Comparison of ENCODE assay signal across 14 cellular contexts in genomic region chr6:3031857-3032256, GRCh38. TPM values are rescaled to one million over a fixed set of nuclear protein-coding genes. Genes with fewer than 3 reads are reported as not detected.
A peak's percentile ranks its signal among the peaks of the same experiment; 100 is the strongest.
DNase-seq lines count a peak whose midpoint lies in the region; ATAC-seq and TF ChIP-seq lines count a peak whose summit lies in the region.
"Had no signal": no experiment of that assay in that cellular context is flagged by ENCODE, and none has a peak within 500 bp of the region (broad histone marks: within the 10 kb centered on the region; RNA-seq: fewer than 3 reads in every experiment).

No MANE protein-coding gene starts in this region.

- H3K9ac ChIP-seq in HCT116 (ENCODE audit: low read length) = no peak overlapping the region

- no peaks in the 10 kb centered on the region for H3K9me3 Mint-ChIP-seq in memory B cell

- H3K27ac ChIP-seq in HCT116 (ENCODE audit: low read depth, low read length) = no peak overlapping the region
- no peak overlapping the region for H3K27ac ChIP-seq in hepatocyte
- H3K27ac ChIP-seq: SK-N-MC, skin epidermis had no signal

- TF ChIP-seq CTCF in HCT116 (IDR thresholded peaks at IDR 0.05 in 2 of 3, conservative IDR thresholded peaks at IDR 0.05 in 1 of 3; ENCODE audit: borderline replicate concordance in 1 of 3, insufficient read depth in 1 of 3, low read depth in 2 of 3, low read length in 2 of 3) (no peak; a peak in 1 of 6 replicates), hepatocyte (IDR thresholded peaks at IDR 0.05; ENCODE audit: poor library complexity) (no peak)

- H3K27ac Mint-ChIP-seq in memory B cell = no peak overlapping the region
- H3K27ac Mint-ChIP-seq: activated naive CD4-positive, alpha-beta T cell treated with anti-CD3 and anti-CD28 coated beads, Interleukin-2, amount 50 U/mL, for 24 hours had no signal

- no TSS peak for BruUV-seq in HCT116 (replicated peaks; lab: Mats Ljungman, UMichigan)

- no peak for TF ChIP-seq POLR2A in HCT116 (IDR thresholded peaks at IDR 0.05; ENCODE audit: borderline replicate concordance, extremely low read depth, insufficient read depth, insufficient read length)

- ATAC-seq in HCT116 = peak; percentile 78
- ATAC-seq in memory B cell (ENCODE audit: low read depth) = peak; percentile 60
- ATAC-seq in GM21367 (IDR thresholded peaks at IDR 0.05; ENCODE audit: unreplicated experiment) = no peak

- H3K36me3 ChIP-seq in HCT116 (ENCODE audit: control insufficient read depth in 1 of 2, insufficient read depth in 2 of 2, low read length in 2 of 2) (no peaks in the 10 kb centered on the region), hepatocyte (replicated peaks; ENCODE audit: insufficient read depth, low read depth) (no peaks in the 10 kb centered on the region)

- no peak overlapping the region for H3K4me3 Mint-ChIP-seq in memory B cell
- H3K4me3 Mint-ChIP-seq: activated naive CD4-positive, alpha-beta T cell treated with anti-CD3 and anti-CD28 coated beads, Interleukin-2, amount 50 U/mL, for 24 hours had no signal

- H3K79me2 ChIP-seq in HCT116 (ENCODE audit: insufficient read depth, low read length) (no peaks in the 10 kb centered on the region), hepatocyte (no peaks in the 10 kb centered on the region)

- no peaks in the 10 kb centered on the region for H3K9me2 ChIP-seq in HCT116 (ENCODE audit: insufficient read depth)
- H3K9me2 ChIP-seq in hepatocyte (replicated peaks; ENCODE audit: insufficient read depth) = no peaks in the 10 kb centered on the region

- no peaks in the 10 kb centered on the region for H3K27me3 Mint-ChIP-seq in memory B cell
- H3K27me3 Mint-ChIP-seq: activated naive CD4-positive, alpha-beta T cell treated with anti-CD3 and anti-CD28 coated beads, Interleukin-2, amount 50 U/mL, for 24 hours had no signal

- WGBS in hepatocyte (ENCODE audit: low lambda C conversion rate, missing lambda C conversion rate) = 70% methylated on average over 9 of the region's 9 CpGs

- no peak overlapping the region for H2AFZ ChIP-seq in HCT116 (ENCODE audit: low read depth, low read length, poor library complexity, severe bottlenecking)
- no peak overlapping the region for H2AFZ ChIP-seq in hepatocyte

- intact Hi-C loops in HCT116 (cut with micrococcal nuclease) = no loop called here

- H3K27me3 ChIP-seq in HCT116 (ENCODE audit: insufficient read depth, low read length) (no peaks in the 10 kb centered on the region), hepatocyte (no peaks in the 10 kb centered on the region)

- H3K4me1 ChIP-seq in HCT116 (ENCODE audit: control insufficient read depth in 1 of 2, insufficient read depth in 2 of 2, low read length in 2 of 2) (no peaks in the 10 kb centered on the region), hepatocyte (ENCODE audit: insufficient read depth) (no peaks in the 10 kb centered on the region)

- POLR2A ChIA-PET in HCT116 (lab: Charles Lee) = no interaction called here

- H3K9me3 ChIP-seq in HCT116 (ENCODE audit: control insufficient read depth in 1 of 2, insufficient read depth in 1 of 2, low read depth in 1 of 2, low read length in 2 of 2) (no peaks in the 10 kb centered on the region), hepatocyte (ENCODE audit: low read depth) (no peaks in the 10 kb centered on the region)

- H3K4me1 Mint-ChIP-seq in memory B cell = peaks cover 9% of the 10 kb centered on the region

- CTCF ChIA-PET in HCT116 (lab: Charles Lee) = interaction anchor here (1.0 kb wide), 1 partner anchor 14 kb away, joined by 3 read pairs; no protein-coding TSS in a partner anchor

- DNase-seq in NCI-H345 (lab: John Stamatoyannopoulos, UW) (peak; percentile 20), NCI-H345 treated with DMSO at 0.1 percent for 48 hours (lab: John Stamatoyannopoulos, UW; ENCODE audit: unreplicated experiment) (no peak), HCT116 (ENCODE audit: low read depth, low spot score) (no peak), RPMI8226 (peak; percentile 93), memory B cell (ENCODE audit: low spot score in 2 of 2) (peak in 1 of 2 donors; percentile 33), SIG-M5 (lab: John Stamatoyannopoulos, UW) (no peak), hepatocyte (ENCODE audit: low spot score) (no peak)
- DNase-seq: foreskin fibroblast, NCI-H2107, trophoblast cell had no signal

- H3K4me3 ChIP-seq in HCT116 (replicated peaks in 1 of 2; ENCODE audit: low read depth in 1 of 2, low read length in 2 of 2) (no peak overlapping the region), hepatocyte (no peak overlapping the region)
- H3K4me3 ChIP-seq: SK-N-MC, skin epidermis had no signal

- H4K20me1 ChIP-seq in HCT116 (ENCODE audit: insufficient read depth) = no peaks in the 10 kb centered on the region
- H4K20me1 ChIP-seq in hepatocyte (ENCODE audit: insufficient read depth, poor library complexity, severe bottlenecking) = no peaks in the 10 kb centered on the region

- no peak overlapping the region for H3K4me2 ChIP-seq in HCT116 (ENCODE audit: low read length)
- no peak overlapping the region for H3K4me2 ChIP-seq in hepatocyte

- H3K36me3 Mint-ChIP-seq in memory B cell = no peaks in the 10 kb centered on the region
- H3K36me3 Mint-ChIP-seq: activated naive CD4-positive, alpha-beta T cell treated with anti-CD3 and anti-CD28 coated beads, Interleukin-2, amount 50 U/mL, for 24 hours had no signal

- peak; percentile 46 for TF ChIP-seq RAD21 in HCT116 (IDR thresholded peaks at IDR 0.05; ENCODE audit: low read depth)

- RAD21 ChIA-PET in HCT116 (lab: Charles Lee; ENCODE audit: low non-redundant PET in 1 of 2, low total read pairs in 2 of 2, uncharacterized antibody in 2 of 2, unreplicated experiment in 2 of 2) = interaction anchor here in 1 of 2 experiments (0.6 kb wide), 1 partner anchor 16 kb away, joined by 4 read pairs; no protein-coding TSS in a partner anchor

TF ChIP-seq in HCT116, 20 proteins besides CTCF, POLR2A, EP300 and RAD21:
- TF ChIP-seq ZNF274 (IDR thresholded peaks at IDR 0.05; ENCODE audit: low read depth, low read length) = no peak
- no peak for TF ChIP-seq SIN3A (IDR thresholded peaks at IDR 0.05; ENCODE audit: low read depth)
- TF ChIP-seq EZH2phosphoT487 (IDR thresholded peaks at IDR 0.05; ENCODE audit: borderline replicate concordance) = no peak
- TF ChIP-seq SP1 (IDR thresholded peaks at IDR 0.05; ENCODE audit: low read depth) = no peak
- no peak for TF ChIP-seq FOSL1 (IDR thresholded peaks at IDR 0.05; ENCODE audit: low read depth)
- TF ChIP-seq ZFX (IDR thresholded peaks at IDR 0.05) = no peak
- no peak for TF ChIP-seq JUND (IDR thresholded peaks at IDR 0.05)

RNA-seq across cellular contexts. Expression of gene NQO2, which starts 32.2 kb away (rescaled TPM):
- total RNA-seq in HCT116 (2021; ENCODE audit: unreplicated experiment) (82.9 TPM), hepatocyte (22.5 and 23.4 TPM in 2 replicates)
- polyA plus RNA-seq in HCT116 (2012) = 102 TPM in 2 replicates
- polyA plus RNA-seq in hepatocyte = 28.6 and 38.5 TPM in 2 replicates

RNA-seq across cellular contexts. Expression of gene RIPK1, which starts 36.4 kb away (rescaled TPM):
- 19.1 TPM for total RNA-seq in HCT116 (2021; ENCODE audit: unreplicated experiment)
- 11.2 and 13.9 TPM in 2 replicates for polyA plus RNA-seq in HCT116 (2012)
- 16.2 and 21.0 TPM in 2 replicates for total RNA-seq in hepatocyte
- polyA plus RNA-seq in hepatocyte = 14.0 and 14.6 TPM in 2 replicates

Comparison
In these comparisons a context has a peak if more than half of its experiments do, and no peak if none do; other contexts are left out.
1. DNase-seq: peak in NCI-H345 (single experiment) and RPMI8226 (single experiment); none in NCI-H345 treated with DMSO at 0.1 percent for 48 hours (single experiment), HCT116 (single experiment), SIG-M5 (single experiment) and hepatocyte (single experiment).